Comparison of ENCODE assay signal across 12 cellular contexts in the genomic region with DNA sequence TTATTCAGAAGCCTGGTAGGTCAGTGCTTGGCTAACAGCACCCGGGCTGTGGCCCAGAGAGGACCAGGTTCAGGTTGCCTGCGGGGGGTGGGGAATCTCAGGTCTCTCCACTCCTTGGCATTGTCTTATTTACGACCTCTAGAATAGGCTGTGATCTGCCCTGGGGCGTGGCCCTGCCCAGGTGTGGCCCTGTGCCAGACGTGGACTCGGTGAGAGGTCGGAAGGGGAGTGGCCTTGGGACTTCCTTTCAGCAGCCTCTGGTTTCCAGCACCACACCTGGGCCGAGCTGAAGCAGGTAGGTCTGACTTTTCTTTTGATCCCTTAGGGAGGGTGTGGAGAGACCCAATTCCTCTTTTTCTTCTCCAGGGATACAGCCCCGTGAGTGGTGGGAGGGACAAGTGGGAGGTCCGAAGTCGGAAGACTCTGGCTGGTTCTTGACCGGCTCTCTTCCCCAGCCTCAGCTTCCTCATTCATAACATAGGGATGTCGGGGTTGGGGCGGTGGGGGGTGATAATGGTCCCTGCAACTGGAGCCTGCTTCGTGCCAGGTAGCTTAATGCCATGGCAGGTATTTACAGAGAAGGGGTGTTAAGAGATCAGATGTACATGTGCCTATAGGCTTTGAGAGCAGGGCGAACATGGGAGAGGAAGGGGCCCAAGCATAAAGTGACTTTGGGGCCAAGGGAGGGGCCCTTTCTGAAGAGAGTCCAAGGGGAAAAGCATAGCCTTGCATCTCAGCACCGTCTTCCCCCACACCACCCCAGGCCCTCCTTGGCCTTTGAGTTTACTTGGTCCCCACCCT. TPM values are rescaled to one million over a fixed set of nuclear protein-coding genes. Genes with fewer than 3 reads are reported as not detected.
DNase-seq lines count a peak whose midpoint lies in the region; ATAC-seq, FAIRE-seq and TF ChIP-seq lines count a peak whose summit lies in the region.
"Had no signal": no experiment of that assay in that cellular context is flagged by ENCODE, and none has a peak within 500 bp of the region (broad histone marks: within the 10 kb centered on the region; RNA-seq: fewer than 3 reads in every experiment).

No MANE protein-coding gene starts in this region.

- H3K27me3 ChIP-seq in left ventricle myocardium inferior (ENCODE audit: low read depth) (no peaks in the 10 kb centered on the region), gastrocnemius medialis (no peaks in the 10 kb centered on the region)

- TF ChIP-seq CTCF in left ventricle myocardium inferior (IDR thresholded peaks at IDR 0.05; ENCODE audit: borderline replicate concordance), result no peak
- TF ChIP-seq CTCF in gastrocnemius medialis (IDR thresholded peaks at IDR 0.05 in 4 of 5, conservative IDR thresholded peaks at IDR 0.05 in 1 of 5), result no peak
- no peak for TF ChIP-seq CTCF in D721Med (IDR thresholded peaks at IDR 0.05; ENCODE audit: insufficient read depth, missing control alignments)

- intact Hi-C loops in left ventricle myocardium inferior (cut with micrococcal nuclease) (no loop called here), gastrocnemius medialis (cut with DNase I; ENCODE audit: low total_unique reads) (no loop called here)

- peaks cover 57% of the 10 kb centered on the region for H3K4me1 ChIP-seq in left ventricle myocardium inferior
- peaks cover 21% of the 10 kb centered on the region in 2 donors for H3K4me1 ChIP-seq in gastrocnemius medialis

- H3K4me3 ChIP-seq in left ventricle myocardium inferior (no peak overlapping the region), gastrocnemius medialis (no peak overlapping the region)
- H3K4me3 ChIP-seq: SK-N-MC had no signal

- H3K27ac ChIP-seq in left ventricle myocardium inferior (replicated peaks), result peak overlapping the region; percentile 65
- peak overlapping the region in 3 of 4 donors; percentile 8 to 42 (median 39) for H3K27ac ChIP-seq in gastrocnemius medialis
- H3K27ac ChIP-seq: SK-N-MC had no signal

- no peaks in the 10 kb centered on the region for H3K9me3 ChIP-seq in left ventricle myocardium inferior (replicated peaks)
- H3K9me3 ChIP-seq in gastrocnemius medialis, result no peaks in the 10 kb centered on the region

- H3K36me3 ChIP-seq in left ventricle myocardium inferior, result no peaks in the 10 kb centered on the region
- H3K36me3 ChIP-seq in gastrocnemius medialis, result no peaks in the 10 kb centered on the region

- no peak for TF ChIP-seq POLR2A in gastrocnemius medialis (IDR thresholded peaks at IDR 0.05)

- FAIRE-seq in D721Med (lab: Jason Lieb, UNC), result no peak

- DNase-seq in HT-29 (ENCODE audit: low spot score), result peak; percentile 94
- peak; percentile 7 for DNase-seq in NCI-H526 treated with DMSO at 0.1 percent for 48 hours (lab: John Stamatoyannopoulos, UW)
- DNase-seq in left ventricle myocardium inferior, result no peak
- DNase-seq in gastrocnemius medialis, result peak in 1 of 2 donors; percentile 56
- no peak for DNase-seq in D721Med (ENCODE audit: insufficient read length, low spot score)
- no peak for DNase-seq in SKM-1 (lab: John Stamatoyannopoulos, UW; ENCODE audit: unreplicated experiment)
- DNase-seq: activated CD4-positive, alpha-beta T cell treated with anti-CD3 and anti-CD28 coated beads, Interleukin-2, amount 10 ng/mL, durations not matched to agents 24 days and 14 days; effector memory CD4-positive, alpha-beta T cell had no signal

- ATAC-seq in gastrocnemius medialis (no peak), HG03175 (IDR thresholded peaks at IDR 0.05; ENCODE audit: unreplicated experiment) (no peak), HG03039 (IDR thresholded peaks at IDR 0.05; ENCODE audit: unreplicated experiment) (no peak)

- in situ Hi-C loops in gastrocnemius medialis (cut with MboI; ENCODE audit: low sequenced_read_pairs in 4 of 4), result no loop called here

RNA-seq across cellular contexts. Expression of a gene that starts 16.5 kb away (rescaled TPM):
- 23.4 and 24.4 TPM in 2 replicates for total RNA-seq in HT-29 (2014; rRNA removed; shearing (Covaris generic))
- total RNA-seq in left ventricle myocardium inferior, result 64.8 TPM
- 1 to 10 TPM in 2 of 4 donors, under 1 TPM in 2; 0.90 to 3.2 (median 1.2) TPM for total RNA-seq in gastrocnemius medialis

RNA-seq across cellular contexts. Expression of a gene that starts 58.8 kb away (rescaled TPM):
- total RNA-seq in HT-29 (2014; rRNA removed; shearing (Covaris generic)), result not detected in 2 replicates
- total RNA-seq in left ventricle myocardium inferior (0.80 TPM), gastrocnemius medialis (not detected)
- total RNA-seq: activated CD4-positive, alpha-beta T cell treated with anti-CD3 and anti-CD28 coated beads, Interleukin-2, amount 10 ng/mL, durations not matched to agents 24 days and 14 days; Daoy had no signal

Comparison
In these comparisons a context has a peak if more than half of its experiments do, and no peak if none do; other contexts are left out.
1. DNase-seq: peak in HT-29 (single experiment) and NCI-H526 treated with DMSO at 0.1 percent for 48 hours (single experiment); none in left ventricle myocardium inferior (single experiment), D721Med (single experiment) and SKM-1 (single experiment).